13 cellular contexts compared by ENCODE assay signal in genomic region chr12:124537525-124538193, GRCh38. TPM values are rescaled to one million over a fixed set of nuclear protein-coding genes. Genes with fewer than 3 reads are reported as not detected.
A peak's percentile ranks its signal among the peaks of the same experiment; 100 is the strongest.
DNase-seq lines count a peak whose midpoint lies in the region; ATAC-seq, FAIRE-seq and TF ChIP-seq lines count a peak whose summit lies in the region.
"Had no signal": no experiment of that assay in that cellular context is flagged by ENCODE, and none has a peak within 500 bp of the region (broad histone marks: within the 10 kb centered on the region; RNA-seq: fewer than 3 reads in every experiment).

No MANE protein-coding gene starts in this region.

- TF ChIP-seq CTCF in CD4-positive, alpha-beta T cell (IDR thresholded peaks at IDR 0.05), result no peak
- TF ChIP-seq CTCF in astrocyte (IDR thresholded peaks at IDR 0.05; ENCODE audit: insufficient read depth, low read depth, low read length) (no peak), psoas muscle (IDR thresholded peaks at IDR 0.05) (no peak)

- H3K36me3 ChIP-seq in astrocyte (ENCODE audit: insufficient read depth, low read length) (no peaks in the 10 kb centered on the region), psoas muscle (ENCODE audit: insufficient read depth in 1 of 2, low read depth in 1 of 2) (no peaks in the 10 kb centered on the region)

- 20 to 33% (median 24%) methylated on average over 11 to 12 of the region's 12 CpGs for WGBS in psoas muscle, 3 donors

- H3K4me1 ChIP-seq in astrocyte (ENCODE audit: insufficient read depth, low read length) (peaks cover 41% of the 10 kb centered on the region), psoas muscle (peaks cover 38% of the 10 kb centered on the region)

- H3K36me3 Mint-ChIP-seq in CD4-positive, alpha-beta T cell (ENCODE audit: low read depth), result peaks cover 25% of the 10 kb centered on the region
- peaks cover 12% of the 10 kb centered on the region for H3K36me3 Mint-ChIP-seq in astrocyte (ENCODE audit: low read depth, unreplicated experiment)

- no peak overlapping the region for H3K9ac ChIP-seq in astrocyte (ENCODE audit: low read length)

- peak overlapping the region; percentile 71 for H3K27ac Mint-ChIP-seq in CD4-positive, alpha-beta T cell
- peak overlapping the region; percentile 53 for H3K27ac Mint-ChIP-seq in astrocyte (ENCODE audit: unreplicated experiment)
- no peak overlapping the region for H3K27ac Mint-ChIP-seq in stimulated activated naive CD8-positive, alpha-beta T cell treated with anti-CD3 and anti-CD28 coated beads, Interleukin-15, amount 100 ng/mL, for 72 hours

- no peak overlapping the region for H3K4me3 Mint-ChIP-seq in CD4-positive, alpha-beta T cell
- no peak overlapping the region for H3K4me3 Mint-ChIP-seq in astrocyte (ENCODE audit: unreplicated experiment)
- no peak overlapping the region for H3K4me3 Mint-ChIP-seq in stimulated activated naive CD8-positive, alpha-beta T cell treated with anti-CD3 and anti-CD28 coated beads, Interleukin-15, amount 100 ng/mL, for 72 hours
- H3K4me3 Mint-ChIP-seq: B cell had no signal

- intact Hi-C loops in CD4-positive, alpha-beta T cell (cut with DNase I, micrococcal nuclease), result no loop called here
- intact Hi-C loops in psoas muscle (cut with DNase I), result no loop called here

- H4K20me1 ChIP-seq in astrocyte (ENCODE audit: insufficient read depth, low read length), result peaks cover 88% of the 10 kb centered on the region

- H2AFZ ChIP-seq in astrocyte (ENCODE audit: low read depth, low read length), result no peak overlapping the region

- no peaks in the 10 kb centered on the region for H3K9me3 Mint-ChIP-seq in CD4-positive, alpha-beta T cell
- H3K9me3 Mint-ChIP-seq in astrocyte (ENCODE audit: unreplicated experiment), result peaks cover 1% of the 10 kb centered on the region
- no peaks in the 10 kb centered on the region for H3K9me3 Mint-ChIP-seq in stimulated activated naive CD8-positive, alpha-beta T cell treated with anti-CD3 and anti-CD28 coated beads, Interleukin-15, amount 100 ng/mL, for 72 hours

- peak overlapping the region; percentile 44 for H3K4me2 ChIP-seq in astrocyte (ENCODE audit: low read length)

- ATAC-seq in CD4-positive, alpha-beta T cell (ENCODE audit: poor library complexity), result no peak
- ATAC-seq in psoas muscle (peak; percentile 31 to 66 (median 52)), HG03460 (IDR thresholded peaks at IDR 0.05; ENCODE audit: unreplicated experiment) (no peak), GM19452 (IDR thresholded peaks at IDR 0.05; ENCODE audit: unreplicated experiment) (no peak)
- ATAC-seq in stimulated activated naive CD8-positive, alpha-beta T cell treated with anti-CD3 and anti-CD28 coated beads, Interleukin-15, amount 100 ng/mL, for 72 hours, result no peak
- ATAC-seq: HCT116 had no signal

- no peak for FAIRE-seq in astrocyte (lab: Jason Lieb, UNC)

- no peaks in the 10 kb centered on the region for H3K9me3 ChIP-seq in CD4-positive, alpha-beta T cell (ENCODE audit: control insufficient read depth, low read length)
- H3K9me3 ChIP-seq in astrocyte (ENCODE audit: insufficient read depth, low read depth, low read length), result no peaks in the 10 kb centered on the region
- H3K9me3 ChIP-seq in psoas muscle, result no peaks in the 10 kb centered on the region
- H3K9me3 ChIP-seq: SJCRH30 had no signal

- H3K27me3 ChIP-seq in CD4-positive, alpha-beta T cell (ENCODE audit: control insufficient read depth, insufficient read depth, low read length), result no peaks in the 10 kb centered on the region
- no peaks in the 10 kb centered on the region for H3K27me3 ChIP-seq in astrocyte (ENCODE audit: insufficient read depth, low read length)
- no peaks in the 10 kb centered on the region for H3K27me3 ChIP-seq in psoas muscle (ENCODE audit: insufficient read depth in 3 of 3, low read length in 2 of 3)
- H3K27me3 ChIP-seq: SJCRH30 had no signal

- CTCF ChIA-PET in CD4-positive, alpha-beta T cell (lab: Charles Lee), result no interaction called here

- peaks cover 85% of the 10 kb centered on the region for H3K79me2 ChIP-seq in astrocyte (ENCODE audit: insufficient read depth, low read length)

- H3K4me3 ChIP-seq in astrocyte (ENCODE audit: insufficient read depth, low read depth, low read length), result no peak overlapping the region
- H3K4me3 ChIP-seq in psoas muscle, result no peak overlapping the region
- H3K4me3 ChIP-seq: SJCRH30 had no signal

- POLR2A ChIA-PET in CD4-positive, alpha-beta T cell (lab: Charles Lee), result no interaction called here

- H3K27ac ChIP-seq in CD4-positive, alpha-beta T cell (ENCODE audit: low read depth, low read length), result no peak overlapping the region
- H3K27ac ChIP-seq in astrocyte (ENCODE audit: low read depth, low read length), result no peak overlapping the region
- H3K27ac ChIP-seq in psoas muscle, result peak overlapping the region; percentile 61
- H3K27ac ChIP-seq: SJCRH30 had no signal

- H3K27me3 Mint-ChIP-seq in CD4-positive, alpha-beta T cell, result no peaks in the 10 kb centered on the region
- no peaks in the 10 kb centered on the region for H3K27me3 Mint-ChIP-seq in astrocyte (ENCODE audit: low read depth, unreplicated experiment)
- H3K27me3 Mint-ChIP-seq in stimulated activated naive CD8-positive, alpha-beta T cell treated with anti-CD3 and anti-CD28 coated beads, Interleukin-15, amount 100 ng/mL, for 72 hours, result no peaks in the 10 kb centered on the region
- H3K27me3 Mint-ChIP-seq: B cell had no signal

- no peak for DNase-seq in CD4-positive, alpha-beta T cell
- DNase-seq in astrocyte (ENCODE audit: low read depth) (no peak), hippocampal formation (lab: John Stamatoyannopoulos, UW) (peak; percentile 66 to 67), psoas muscle (no peak)
- DNase-seq in NK-92 treated with Interleukin-12 subunit alpha and Interleukin-12 subunit beta, amount 100 ng/mL, for 24 hours (lab: John Stamatoyannopoulos, UW), result no peak
- no peak for DNase-seq in stimulated activated naive CD8-positive, alpha-beta T cell treated with anti-CD3 and anti-CD28 coated beads, Interleukin-15, amount 100 ng/mL, for 72 hours
- DNase-seq: aorta, NCI-H2107, SJCRH30 had no signal

- H3K4me1 Mint-ChIP-seq in CD4-positive, alpha-beta T cell (ENCODE audit: low read depth), result peaks cover 39% of the 10 kb centered on the region
- H3K4me1 Mint-ChIP-seq in astrocyte (ENCODE audit: low read depth, unreplicated experiment), result peaks cover 58% of the 10 kb centered on the region
- peaks cover 52% of the 10 kb centered on the region for H3K4me1 Mint-ChIP-seq in stimulated activated naive CD8-positive, alpha-beta T cell treated with anti-CD3 and anti-CD28 coated beads, Interleukin-15, amount 100 ng/mL, for 72 hours

RNA-seq across cellular contexts. Expression of gene NCOR2, which starts 29.8 kb away (rescaled TPM):
- 100 to 1,000 TPM; 133 to 140 TPM for total RNA-seq in CD4-positive, alpha-beta T cell
- 425 and 489 TPM in 2 replicates for total RNA-seq in astrocyte
- 100 to 1,000 TPM; 134 to 164 (median 146) TPM for total RNA-seq in psoas muscle
- 10 to 100 TPM; 44.1 to 62.2 (median 60.9) TPM for polyA plus RNA-seq in psoas muscle

Comparison
In these comparisons a context has a peak if more than half of its experiments do, and no peak if none do; other contexts are left out.
1. ATAC-seq: peak in psoas muscle (4 of 4); none in CD4-positive, alpha-beta T cell (single experiment), stimulated activated naive CD8-positive, alpha-beta T cell treated with anti-CD3 and anti-CD28 coated beads, Interleukin-15, amount 100 ng/mL, for 72 hours (single experiment), HG03460 (single experiment) and GM19452 (single experiment).
2. DNase-seq: peak in hippocampal formation (2 of 2); none in CD4-positive, alpha-beta T cell (0 of 10), astrocyte (single experiment), psoas muscle (0 of 2), NK-92 treated with Interleukin-12 subunit alpha and Interleukin-12 subunit beta, amount 100 ng/mL, for 24 hours (single experiment) and stimulated activated naive CD8-positive, alpha-beta T cell treated with anti-CD3 and anti-CD28 coated beads, Interleukin-15, amount 100 ng/mL, for 72 hours (0 of 2).
3. H3K27ac Mint-ChIP-seq: peak in CD4-positive, alpha-beta T cell (single experiment) and astrocyte (single experiment); none in stimulated activated naive CD8-positive, alpha-beta T cell treated with anti-CD3 and anti-CD28 coated beads, Interleukin-15, amount 100 ng/mL, for 72 hours (0 of 2).